Comparison of ENCODE assay signal across 17 cellular contexts in the genomic region with DNA sequence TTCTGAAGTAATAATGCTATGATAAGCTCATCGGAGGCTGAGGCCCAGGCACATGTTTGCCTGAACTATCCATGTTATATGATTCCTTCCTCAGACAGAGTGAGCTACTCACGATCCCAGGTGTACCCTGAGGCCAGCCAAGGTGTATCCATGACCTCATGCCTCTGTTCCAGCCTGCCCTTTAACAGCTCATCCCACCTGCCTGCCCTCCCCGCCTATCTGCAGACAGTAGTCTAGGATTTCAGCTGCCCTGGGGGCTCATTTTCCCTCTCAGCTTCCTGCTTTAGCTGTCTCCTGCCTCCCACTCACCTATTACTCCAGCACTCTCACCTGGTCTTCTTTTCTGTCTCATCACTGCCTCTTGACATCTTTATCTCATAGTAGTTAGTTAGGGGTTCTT. TPM values are rescaled to one million over a fixed set of nuclear protein-coding genes. Genes with fewer than 3 reads are reported as not detected.
DNase-seq lines count a peak whose midpoint lies in the region; ATAC-seq lines count a peak whose summit lies in the region.
"Had no signal": no experiment of that assay in that cellular context is flagged by ENCODE, and none has a peak within 500 bp of the region (broad histone marks: within the 10 kb centered on the region; RNA-seq: fewer than 3 reads in every experiment).

No MANE protein-coding gene starts in this region.

- H3K4me1 ChIP-seq in naive thymus-derived CD4-positive, alpha-beta T cell (ENCODE audit: control insufficient read depth in 2 of 2, insufficient read depth in 2 of 2, low read length in 2 of 2) = peaks cover 6 to 39% of the 10 kb centered on the region in 2 donors
- peaks cover 13% of the 10 kb centered on the region for H3K4me1 ChIP-seq in CD8-positive, alpha-beta memory T cell (ENCODE audit: insufficient read depth, low read length)
- H3K4me1 ChIP-seq: Caco-2 had no signal

- no peaks in the 10 kb centered on the region for H3K27me3 ChIP-seq in naive thymus-derived CD4-positive, alpha-beta T cell (ENCODE audit: control insufficient read depth in 2 of 2, insufficient read depth in 2 of 2, low read length in 2 of 2)
- H3K27me3 ChIP-seq in H7 (ENCODE audit: control insufficient read depth, insufficient read depth, low read length) = no peaks in the 10 kb centered on the region
- H3K27me3 ChIP-seq in CD8-positive, alpha-beta memory T cell (ENCODE audit: insufficient read depth, low read length, poor library complexity, severe bottlenecking) = no peaks in the 10 kb centered on the region
- H3K27me3 ChIP-seq: pancreas had no signal

- H3K27me3 Mint-ChIP-seq in naive thymus-derived CD4-positive, alpha-beta T cell = no peaks in the 10 kb centered on the region
- peaks cover 1 to 5% of the 10 kb centered on the region in 2 donors for H3K27me3 Mint-ChIP-seq in CD8-positive, alpha-beta memory T cell

- intact Hi-C loops in naive thymus-derived CD4-positive, alpha-beta T cell (cut with micrococcal nuclease) = no loop called here

- peak overlapping the region in 5 of 9 donors; percentile 46 to 80 (median 74) for H3K27ac Mint-ChIP-seq in naive thymus-derived CD4-positive, alpha-beta T cell
- no peak overlapping the region for H3K27ac Mint-ChIP-seq in CD8-positive, alpha-beta memory T cell
- H3K27ac Mint-ChIP-seq: effector memory CD8-positive, alpha-beta T cell had no signal

- H3K36me3 Mint-ChIP-seq in naive thymus-derived CD4-positive, alpha-beta T cell = peaks cover 0 to 26% (median 5%) of the 10 kb centered on the region in 5 donors
- peaks cover 0 to 5% (median 0%) of the 10 kb centered on the region in 3 donors for H3K36me3 Mint-ChIP-seq in CD8-positive, alpha-beta memory T cell

- peaks cover 0 to 3% (median 0%) of the 10 kb centered on the region in 3 experiments for H3K36me3 ChIP-seq in naive thymus-derived CD4-positive, alpha-beta T cell (ENCODE audit: control insufficient read depth in 2 of 3, insufficient read depth in 3 of 3, low read length in 3 of 3)
- H3K36me3 ChIP-seq in H7 (replicated peaks; ENCODE audit: control insufficient read depth, insufficient read depth, low read length) = no peaks in the 10 kb centered on the region
- H3K36me3 ChIP-seq in CD8-positive, alpha-beta memory T cell (ENCODE audit: insufficient read depth, low read length) = no peaks in the 10 kb centered on the region
- H3K36me3 ChIP-seq: heart right ventricle, pancreas, stomach had no signal

- DNase-seq in DMS79 treated with DMSO at 0.1 percent for 48 hours (lab: John Stamatoyannopoulos, UW) = peak; percentile 83
- peak; percentile 87 for DNase-seq in NCI-H2029 treated with DMSO at 0.1 percent for 48 hours (lab: John Stamatoyannopoulos, UW)
- peak; percentile 42 for DNase-seq in SW480 (ENCODE audit: low spot score)
- DNase-seq in naive thymus-derived CD4-positive, alpha-beta T cell = no peak
- no peak for DNase-seq in amniotic stem cell (lab: John Stamatoyannopoulos, UW)
- DNase-seq in H7 = no peak
- no peak for DNase-seq in CD8-positive, alpha-beta memory T cell
- DNase-seq: effector memory CD8-positive, alpha-beta T cell; heart right ventricle; pancreas; stimulated activated CD4-positive, alpha-beta T cell treated with anti-CD3 and anti-CD28 coated beads, Interleukin-4, amount 100 ng/mL, for 24 hours had no signal

- peaks cover 28 to 85% (median 73%) of the 10 kb centered on the region in 7 donors for H3K4me1 Mint-ChIP-seq in naive thymus-derived CD4-positive, alpha-beta T cell
- peaks cover 11 to 28% (median 15%) of the 10 kb centered on the region in 3 donors for H3K4me1 Mint-ChIP-seq in CD8-positive, alpha-beta memory T cell

- peak overlapping the region in 1 of 10 donors; percentile 48 for H3K4me3 Mint-ChIP-seq in naive thymus-derived CD4-positive, alpha-beta T cell
- no peak overlapping the region for H3K4me3 Mint-ChIP-seq in CD8-positive, alpha-beta memory T cell
- H3K4me3 Mint-ChIP-seq: effector memory CD8-positive, alpha-beta T cell had no signal

- no peak for ATAC-seq in naive thymus-derived CD4-positive, alpha-beta T cell
- ATAC-seq: effector memory CD8-positive, alpha-beta T cell; Right ventricle myocardium inferior had no signal

- CTCF ChIA-PET in naive thymus-derived CD4-positive, alpha-beta T cell (lab: Charles Lee) = interaction anchor here (0.7 to 5.6 kb wide), 7 partner anchors 10 to 169 kb away, joined by 3 to 26 read pairs (median 3); a partner anchor contains a TSS
- CTCF ChIA-PET in CD8-positive, alpha-beta memory T cell (lab: Charles Lee) = interaction anchor here (1.0 to 2.3 kb wide), 3 partner anchors 17 to 161 kb away, joined by 3 to 8 read pairs (median 4); no protein-coding TSS in a partner anchor

- peaks cover 0 to 4% (median 0%) of the 10 kb centered on the region in 11 donors for H3K9me3 Mint-ChIP-seq in naive thymus-derived CD4-positive, alpha-beta T cell
- H3K9me3 Mint-ChIP-seq in CD8-positive, alpha-beta memory T cell = no peaks in the 10 kb centered on the region
- H3K9me3 Mint-ChIP-seq: effector memory CD8-positive, alpha-beta T cell had no signal

- no peak overlapping the region for H3K27ac ChIP-seq in naive thymus-derived CD4-positive, alpha-beta T cell (ENCODE audit: low read depth, low read length)
- H3K27ac ChIP-seq in CD8-positive, alpha-beta memory T cell (ENCODE audit: low read depth, low read length) = no peak overlapping the region
- H3K27ac ChIP-seq: pancreas had no signal

- POLR2A ChIA-PET in naive thymus-derived CD4-positive, alpha-beta T cell (lab: Charles Lee) = interaction anchor here (0.7 to 17.9 kb wide), 6 partner anchors 11 to 125 kb away, joined by 3 to 600 read pairs (median 8); a partner anchor contains a TSS
- POLR2A ChIA-PET in CD8-positive, alpha-beta memory T cell (lab: Charles Lee) = no interaction called here

- H3K4me3 ChIP-seq in naive thymus-derived CD4-positive, alpha-beta T cell (ENCODE audit: low read length) = no peak overlapping the region
- H3K4me3 ChIP-seq in H7 (ENCODE audit: insufficient read depth, low read depth, low read length) = no peak overlapping the region
- H3K4me3 ChIP-seq in CD8-positive, alpha-beta memory T cell (ENCODE audit: low read length) = no peak overlapping the region
- H3K4me3 ChIP-seq: heart right ventricle, pancreas, stomach had no signal

- H3K9me3 ChIP-seq in naive thymus-derived CD4-positive, alpha-beta T cell (ENCODE audit: control insufficient read depth in 2 of 3, low read length in 3 of 3) = no peaks in the 10 kb centered on the region
- H3K9me3 ChIP-seq in CD8-positive, alpha-beta memory T cell (ENCODE audit: low read length) = no peaks in the 10 kb centered on the region
- H3K9me3 ChIP-seq: Caco-2, heart right ventricle, pancreas, stomach had no signal

RNA-seq across cellular contexts. Expression of a gene that starts 1.9 kb away (rescaled TPM):
- under 1 TPM in 1 of 5 experiments, not detected in 4; 0.51 TPM for total RNA-seq in naive thymus-derived CD4-positive, alpha-beta T cell
- 10 to 100 TPM; 27.9 to 28.4 TPM for polyA plus RNA-seq in naive thymus-derived CD4-positive, alpha-beta T cell
- total RNA-seq in H7 (2014; rRNA removed; shearing (Covaris generic)) = not detected in 2 replicates
- 1 to 10 TPM; 2.0 to 2.9 TPM for total RNA-seq in CD8-positive, alpha-beta memory T cell
- 22.5 TPM for polyA plus RNA-seq in CD8-positive, alpha-beta memory T cell
- total RNA-seq: astrocyte, Caco-2, H1, heart right ventricle, liver, pancreas, Right ventricle myocardium inferior, stomach had no signal
- polyA plus RNA-seq: H1, pancreas had no signal

RNA-seq across cellular contexts. Expression of a gene that starts 26.4 kb away (rescaled TPM):
- total RNA-seq in naive thymus-derived CD4-positive, alpha-beta T cell = 100 to 1,000 TPM; 103 to 943 (median 312) TPM
- polyA plus RNA-seq in naive thymus-derived CD4-positive, alpha-beta T cell = 100 to 1,000 TPM; 803 to 998 TPM
- not detected in 2 replicates for total RNA-seq in H7 (2014; rRNA removed; shearing (Covaris generic))
- 10 to 100 TPM; 75.1 to 75.6 TPM for total RNA-seq in CD8-positive, alpha-beta memory T cell
- 574 TPM for polyA plus RNA-seq in CD8-positive, alpha-beta memory T cell
- total RNA-seq: Caco-2, H1 had no signal

RNA-seq across cellular contexts. Expression of a gene that starts 29.9 kb away (rescaled TPM):
- not detected for total RNA-seq in naive thymus-derived CD4-positive, alpha-beta T cell
- not detected for polyA plus RNA-seq in naive thymus-derived CD4-positive, alpha-beta T cell
- total RNA-seq in H7 (2014; rRNA removed; shearing (Covaris generic)) = not detected in 2 replicates
- not detected for total RNA-seq in CD8-positive, alpha-beta memory T cell
- polyA plus RNA-seq in CD8-positive, alpha-beta memory T cell = not detected
- total RNA-seq: astrocyte, Caco-2, H1, heart right ventricle, pancreas, Right ventricle myocardium inferior, stomach had no signal
- polyA plus RNA-seq: H1, heart right ventricle, liver, pancreas had no signal

RNA-seq across cellular contexts. Expression of a gene that starts 50.9 kb away (rescaled TPM):
- total RNA-seq in naive thymus-derived CD4-positive, alpha-beta T cell = not detected
- polyA plus RNA-seq in naive thymus-derived CD4-positive, alpha-beta T cell = not detected
- 0.03 TPM in 1 of 2 replicates, not detected in the other for total RNA-seq in H7 (2014; rRNA removed; shearing (Covaris generic))
- under 1 TPM; 0.04 to 0.33 TPM for total RNA-seq in CD8-positive, alpha-beta memory T cell
- polyA plus RNA-seq in CD8-positive, alpha-beta memory T cell = not detected
- total RNA-seq: astrocyte, Caco-2, H1, Right ventricle myocardium inferior had no signal
- polyA plus RNA-seq: H1 had no signal

Comparison
In these comparisons a context has a peak if more than half of its experiments do, and no peak if none do; other contexts are left out.
1. DNase-seq: peak in DMS79 treated with DMSO at 0.1 percent for 48 hours (single experiment), NCI-H2029 treated with DMSO at 0.1 percent for 48 hours (single experiment) and SW480 (single experiment); none in naive thymus-derived CD4-positive, alpha-beta T cell (0 of 9), amniotic stem cell (single experiment), H7 (single experiment) and CD8-positive, alpha-beta memory T cell (0 of 5).
2. H3K27ac Mint-ChIP-seq: peak in naive thymus-derived CD4-positive, alpha-beta T cell (5 of 9); none in CD8-positive, alpha-beta memory T cell (0 of 8).
3. RNA of a gene that starts 26.4 kb away (total RNA-seq): 103 to 943 TPM in naive thymus-derived CD4-positive, alpha-beta T cell and 75.1 to 75.6 TPM in CD8-positive, alpha-beta memory T cell; not detected in H7; every median in the first group is over 10 times any median in the second.